In genomic region chr2:10773841-10774341, GRCh38 we compare ENCODE assay signal across 19 cellular contexts. TPM values are rescaled to one million over a fixed set of nuclear protein-coding genes. Genes with fewer than 3 reads are reported as not detected.
A peak's percentile ranks its signal among the peaks of the same experiment; 100 is the strongest.
DNase-seq lines count a peak whose midpoint lies in the region; ATAC-seq, FAIRE-seq and TF ChIP-seq lines count a peak whose summit lies in the region.
"Had no signal": no experiment of that assay in that cellular context is flagged by ENCODE, and none has a peak within 500 bp of the region (broad histone marks: within the 10 kb centered on the region; RNA-seq: fewer than 3 reads in every experiment).

No MANE protein-coding gene starts in this region.

- no peak overlapping the region for H3K4me3 Mint-ChIP-seq in activated CD8-positive, alpha-beta T cell treated with anti-CD3 and anti-CD28 coated beads, Interleukin-2, amount 10 ng/mL, durations not matched to agents 7 days and 5 days
- H3K4me3 Mint-ChIP-seq: activated CD4-positive, alpha-beta memory T cell treated with anti-CD3 and anti-CD28 coated beads, Interleukin-2, amount 10 ng/mL, durations not matched to agents 7 days and 5 days; activated T-cell treated with anti-CD3 and anti-CD28 coated beads, Interleukin-2, amount 50 U/mL, for 72 hours had no signal

- no peaks in the 10 kb centered on the region for H3K9me3 Mint-ChIP-seq in activated CD8-positive, alpha-beta T cell treated with anti-CD3 and anti-CD28 coated beads, Interleukin-2, amount 10 ng/mL, durations not matched to agents 7 days and 5 days (ENCODE audit: insufficient read depth)
- H3K9me3 Mint-ChIP-seq: activated CD4-positive, alpha-beta memory T cell treated with anti-CD3 and anti-CD28 coated beads, Interleukin-2, amount 10 ng/mL, durations not matched to agents 7 days and 5 days; activated T-cell treated with anti-CD3 and anti-CD28 coated beads, Interleukin-2, amount 50 U/mL, for 72 hours had no signal

- CTCF ChIA-PET in activated CD8-positive, alpha-beta T cell treated with anti-CD3 and anti-CD28 coated beads, Interleukin-2, amount 10 ng/mL, durations not matched to agents 7 days and 5 days (lab: Charles Lee), result no interaction called here

- H3K9ac ChIP-seq in parathyroid adenoma (no peak overlapping the region), kidney (ENCODE audit: low read length in 2 of 2) (no peak overlapping the region)

- H3K4me3 ChIP-seq in breast epithelium (no peak overlapping the region), right cardiac atrium (ENCODE audit: low read length) (no peak overlapping the region), parathyroid adenoma (ENCODE audit: low read depth, low read length) (no peak overlapping the region), kidney (ENCODE audit: low read length in 2 of 2) (no peak overlapping the region)
- H3K4me3 ChIP-seq: lung, right lobe of liver, testis had no signal

- H3K36me3 ChIP-seq in breast epithelium, result no peaks in the 10 kb centered on the region
- no peaks in the 10 kb centered on the region for H3K36me3 ChIP-seq in parathyroid adenoma (ENCODE audit: control insufficient read depth, insufficient read depth, low read length)
- no peaks in the 10 kb centered on the region for H3K36me3 ChIP-seq in kidney (ENCODE audit: control insufficient read depth in 1 of 2, insufficient read depth in 2 of 2, low read length in 2 of 2)

- peak in 1 of 2 donors; percentile 4 for ATAC-seq in right cardiac atrium
- ATAC-seq in GM19023 (IDR thresholded peaks at IDR 0.05; ENCODE audit: unreplicated experiment), result no peak
- no peak for ATAC-seq in activated CD8-positive, alpha-beta T cell treated with anti-CD3 and anti-CD28 coated beads, Interleukin-2, amount 10 ng/mL, durations not matched to agents 7 days and 5 days
- ATAC-seq: activated T-cell treated with anti-CD3 and anti-CD28 coated beads, Interleukin-2, amount 50 U/mL, for 72 hours; HCT116 had no signal

- TF ChIP-seq POLR2A in breast epithelium (IDR thresholded peaks at IDR 0.05), result no peak

- H3K27ac ChIP-seq in breast epithelium (peak overlapping the region; percentile 52 to 54), right cardiac atrium (ENCODE audit: low read length) (peak overlapping the region; percentile 15), parathyroid adenoma (peak overlapping the region; percentile 35), kidney (ENCODE audit: low read depth in 2 of 2, low read length in 2 of 2) (no peak overlapping the region)
- H3K27ac ChIP-seq: right lobe of liver had no signal

- FAIRE-seq in kidney (lab: Jason Lieb, UNC), result no peak
- FAIRE-seq: G401.6 had no signal

- intact Hi-C loops in breast epithelium (cut with DNase I; ENCODE audit: low total_unique reads), result no loop called here
- intact Hi-C loops in right cardiac atrium (cut with DNase I), result no loop called here
- intact Hi-C loops in kidney (cut with DNase I), result no loop called here

- no peaks in the 10 kb centered on the region for H3K27me3 Mint-ChIP-seq in activated CD8-positive, alpha-beta T cell treated with anti-CD3 and anti-CD28 coated beads, Interleukin-2, amount 10 ng/mL, durations not matched to agents 7 days and 5 days (ENCODE audit: low read depth)
- H3K27me3 Mint-ChIP-seq: activated CD4-positive, alpha-beta memory T cell treated with anti-CD3 and anti-CD28 coated beads, Interleukin-2, amount 10 ng/mL, durations not matched to agents 7 days and 5 days had no signal

- TF ChIP-seq CTCF in GM13976 (IDR thresholded peaks at IDR 0.05; ENCODE audit: borderline replicate concordance, control extremely low read depth, extremely low read depth, insufficient read depth, missing control alignments) (no peak), breast epithelium (IDR thresholded peaks at IDR 0.05) (no peak), parathyroid adenoma (IDR thresholded peaks at IDR 0.05) (no peak), kidney (IDR thresholded peaks at IDR 0.05; ENCODE audit: borderline replicate concordance, extremely low read depth, insufficient read depth) (no peak)

- peaks cover 2% of the 10 kb centered on the region for H3K36me3 Mint-ChIP-seq in activated CD8-positive, alpha-beta T cell treated with anti-CD3 and anti-CD28 coated beads, Interleukin-2, amount 10 ng/mL, durations not matched to agents 7 days and 5 days (ENCODE audit: low read depth)

- no peaks in the 10 kb centered on the region for H3K4me1 ChIP-seq in breast epithelium
- peaks cover 6% of the 10 kb centered on the region for H3K4me1 ChIP-seq in right cardiac atrium (ENCODE audit: control insufficient read depth, insufficient read depth, low read length)
- peaks cover 12% of the 10 kb centered on the region for H3K4me1 ChIP-seq in parathyroid adenoma
- H3K4me1 ChIP-seq in kidney (ENCODE audit: control insufficient read depth in 1 of 2, insufficient read depth in 1 of 2, low read depth in 1 of 2, low read length in 2 of 2), result no peaks in the 10 kb centered on the region
- H3K4me1 ChIP-seq: right lobe of liver had no signal

- DNase-seq in GM13976 (ENCODE audit: low spot score) (peak; percentile 37), breast epithelium (ENCODE audit: low spot score in 2 of 2) (peak in 1 of 2 donors; percentile 41), right cardiac atrium (no peak), kidney (no peak), superior temporal gyrus (ENCODE audit: extremely low spot score) (no peak)
- no peak for DNase-seq in activated CD8-positive, alpha-beta T cell treated with anti-CD3 and anti-CD28 coated beads, Interleukin-2, amount 10 ng/mL, durations not matched to agents 7 days and 5 days
- DNase-seq: activated CD4-positive, alpha-beta memory T cell treated with anti-CD3 and anti-CD28 coated beads, Interleukin-2, amount 10 ng/mL, durations not matched to agents 7 days and 5 days; activated T-cell treated with anti-CD3 and anti-CD28 coated beads, Interleukin-2, amount 50 U/mL, for 72 hours; foreskin fibroblast; NCI-H2029; NCI-H524 treated with DMSO at 0.1 percent for 48 hours; right lobe of liver; testis had no signal

- H3K27me3 ChIP-seq in breast epithelium, result no peaks in the 10 kb centered on the region
- no peaks in the 10 kb centered on the region for H3K27me3 ChIP-seq in right cardiac atrium (ENCODE audit: control insufficient read depth, insufficient read depth)
- H3K27me3 ChIP-seq in parathyroid adenoma (ENCODE audit: control insufficient read depth, insufficient read depth, low read length), result no peaks in the 10 kb centered on the region
- H3K27me3 ChIP-seq: right lobe of liver, testis had no signal

- no peaks in the 10 kb centered on the region for H3K4me1 Mint-ChIP-seq in activated CD8-positive, alpha-beta T cell treated with anti-CD3 and anti-CD28 coated beads, Interleukin-2, amount 10 ng/mL, durations not matched to agents 7 days and 5 days (ENCODE audit: low read depth)

- 69% methylated on average over 7 of the region's 7 CpGs for WGBS in right cardiac atrium

- H3K9me3 ChIP-seq in breast epithelium, result no peaks in the 10 kb centered on the region
- no peaks in the 10 kb centered on the region for H3K9me3 ChIP-seq in right cardiac atrium (ENCODE audit: control insufficient read depth, low read length)
- H3K9me3 ChIP-seq in parathyroid adenoma (ENCODE audit: control insufficient read depth, low read length), result no peaks in the 10 kb centered on the region
- no peaks in the 10 kb centered on the region for H3K9me3 ChIP-seq in kidney (ENCODE audit: control insufficient read depth in 1 of 2, low read length in 2 of 2)
- H3K9me3 ChIP-seq: right lobe of liver, testis had no signal

- POLR2A ChIA-PET in activated CD8-positive, alpha-beta T cell treated with anti-CD3 and anti-CD28 coated beads, Interleukin-2, amount 10 ng/mL, durations not matched to agents 7 days and 5 days (lab: Charles Lee), result no interaction called here

- in situ Hi-C loops in GM13976 (cut with MboI; ENCODE audit: low sequenced_read_pairs, unreplicated experiment), result no loop called here

- H3K27ac Mint-ChIP-seq in activated CD8-positive, alpha-beta T cell treated with anti-CD3 and anti-CD28 coated beads, Interleukin-2, amount 10 ng/mL, durations not matched to agents 7 days and 5 days, result no peak overlapping the region
- H3K27ac Mint-ChIP-seq: activated CD4-positive, alpha-beta memory T cell treated with anti-CD3 and anti-CD28 coated beads, Interleukin-2, amount 10 ng/mL, durations not matched to agents 7 days and 5 days; activated T-cell treated with anti-CD3 and anti-CD28 coated beads, Interleukin-2, amount 50 U/mL, for 72 hours had no signal

- H3K79me2 ChIP-seq in parathyroid adenoma, result no peaks in the 10 kb centered on the region

- H3K4me2 ChIP-seq in parathyroid adenoma (ENCODE audit: low read length), result no peak overlapping the region

- peak overlapping the region; percentile 60 for H2AFZ ChIP-seq in parathyroid adenoma

RNA-seq across cellular contexts. Expression of gene PDIA6, which starts 38.7 kb away (rescaled TPM):
- total RNA-seq in breast epithelium (100 to 1,000 TPM in 2 of 3 donors, 10 to 100 TPM in 1; 84.7 to 118 (median 108) TPM), right cardiac atrium (100 to 1,000 TPM in 3 of 4 donors, 10 to 100 TPM in 1; 86.7 to 148 (median 133) TPM), kidney (225 TPM)
- polyA plus RNA-seq in right cardiac atrium (75.7 TPM), kidney (ENCODE audit: insufficient read depth, low read depth, low replicate concordance) (190 TPM)
- 100 to 1,000 TPM; 131 to 138 TPM for total RNA-seq in activated CD8-positive, alpha-beta T cell treated with anti-CD3 and anti-CD28 coated beads, Interleukin-2, amount 10 ng/mL, durations not matched to agents 7 days and 5 days

RNA-seq across cellular contexts. Expression of gene ATP6V1C2, which starts 52.5 kb away (rescaled TPM):
- 10 to 100 TPM in 1 of 3 donors, under 1 TPM in 2; 0.16 to 18.7 (median 0.66) TPM for total RNA-seq in breast epithelium
- total RNA-seq in right cardiac atrium, result under 1 TPM in 2 of 4 donors, not detected in 2; 0.09 to 0.36 TPM
- polyA plus RNA-seq in right cardiac atrium, result 0.52 TPM
- 4.2 TPM for total RNA-seq in kidney
- polyA plus RNA-seq in kidney (ENCODE audit: insufficient read depth, low read depth, low replicate concordance), result 38.0 TPM
- not detected for total RNA-seq in activated CD8-positive, alpha-beta T cell treated with anti-CD3 and anti-CD28 coated beads, Interleukin-2, amount 10 ng/mL, durations not matched to agents 7 days and 5 days
- total RNA-seq: activated CD4-positive, alpha-beta memory T cell treated with anti-CD3 and anti-CD28 coated beads, Interleukin-2, amount 10 ng/mL, durations not matched to agents 7 days and 5 days had no signal
- polyA plus RNA-seq: neural cell had no signal

Comparison
In these comparisons a context has a peak if more than half of its experiments do, and no peak if none do; other contexts are left out.
1. H3K27ac ChIP-seq: peak in breast epithelium (2 of 2), right cardiac atrium (single experiment) and parathyroid adenoma (single experiment); none in kidney (0 of 2).